Comparison of ENCODE assay signal across 20 cellular contexts in the genomic region with DNA sequence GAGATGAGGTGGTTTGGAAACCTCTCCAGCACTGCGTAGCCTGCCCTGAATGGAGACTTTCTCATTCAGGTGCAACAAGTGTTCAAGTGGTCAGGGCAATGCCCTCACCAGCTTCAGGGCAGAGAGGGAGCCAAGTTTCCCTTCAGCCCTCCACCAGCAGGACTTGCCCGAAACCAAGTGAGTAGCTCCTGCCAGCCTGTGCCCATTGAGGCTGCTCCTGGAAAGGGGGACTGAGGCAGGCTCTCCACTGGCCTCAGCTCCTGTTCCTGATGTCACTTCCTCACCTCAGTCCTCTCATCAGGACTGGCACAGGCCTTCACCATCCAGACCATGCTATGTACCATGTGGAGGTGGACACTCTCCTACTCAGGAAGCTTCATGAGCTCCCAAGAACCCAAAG.
DNase-seq lines count a peak whose midpoint lies in the region; ATAC-seq, FAIRE-seq and TF ChIP-seq lines count a peak whose summit lies in the region.
"Had no signal": no experiment of that assay in that cellular context is flagged by ENCODE, and none has a peak within 500 bp of the region (broad histone marks: within the 10 kb centered on the region; RNA-seq: fewer than 3 reads in every experiment).

No MANE protein-coding gene starts in this region.

- H3K27ac ChIP-seq in gastroesophageal sphincter = no peak overlapping the region
- H3K27ac ChIP-seq in neuronal stem cell (replicated peaks; ENCODE audit: low read length) = no peak overlapping the region
- no peak overlapping the region for H3K27ac ChIP-seq in small intestine (ENCODE audit: low read depth in 1 of 2, low read length in 1 of 2)
- no peak overlapping the region for H3K27ac ChIP-seq in lower lobe of right lung
- H3K27ac ChIP-seq: 22Rv1; A549; BLaER1 treated with 17β-estradiol and CSF1 and Interleukin-3, amounts not matched to agents 10 nM and 100 nM; C4-2B had no signal

- H2BK15ac ChIP-seq in neuronal stem cell (ENCODE audit: low read length) = peak overlapping the region; percentile 77

- H2AK5ac ChIP-seq in neuronal stem cell (ENCODE audit: low read depth, low read length) = peak overlapping the region; percentile 64

- no peaks in the 10 kb centered on the region for H3K79me1 ChIP-seq in neuronal stem cell (ENCODE audit: low read depth, low read length)

- no peak overlapping the region for H3K4me2 ChIP-seq in neuronal stem cell (ENCODE audit: insufficient read depth, low read length, poor library complexity, severe bottlenecking)
- H3K4me2 ChIP-seq: A549; BLaER1 treated with 17β-estradiol and CSF1 and Interleukin-3, amounts not matched to agents 10 nM and 100 nM had no signal

- no peak overlapping the region for H3K4ac ChIP-seq in neuronal stem cell (ENCODE audit: low read length)

- no peak overlapping the region for H3K9ac ChIP-seq in neuronal stem cell (ENCODE audit: low read depth, low read length, poor library complexity)
- H3K9ac ChIP-seq: BLaER1 treated with 17β-estradiol and CSF1 and Interleukin-3, amounts not matched to agents 10 nM and 100 nM had no signal

- TF ChIP-seq CTCF in gastroesophageal sphincter (IDR thresholded peaks at IDR 0.05) (no peak), lower lobe of right lung (IDR thresholded peaks at IDR 0.05) (no peak)

- H3K9me3 ChIP-seq in gastroesophageal sphincter (no peaks in the 10 kb centered on the region), neuronal stem cell (replicated peaks in 1 of 2; ENCODE audit: control insufficient read depth in 2 of 2, insufficient read depth in 1 of 2, low read depth in 1 of 2, low read length in 2 of 2) (no peaks in the 10 kb centered on the region), small intestine (ENCODE audit: control insufficient read depth, low read depth) (no peaks in the 10 kb centered on the region), lower lobe of right lung (no peaks in the 10 kb centered on the region)
- H3K9me3 ChIP-seq: A549; BLaER1 treated with 17β-estradiol and CSF1 and Interleukin-3, amounts not matched to agents 10 nM and 100 nM; Caco-2 had no signal

- H3K27me3 ChIP-seq in gastroesophageal sphincter = peaks cover 18% of the 10 kb centered on the region
- no peaks in the 10 kb centered on the region for H3K27me3 ChIP-seq in neuronal stem cell (ENCODE audit: control insufficient read depth in 3 of 3, insufficient read depth in 3 of 3, low read depth in 1 of 3, low read length in 3 of 3)
- H3K27me3 ChIP-seq in small intestine (ENCODE audit: control insufficient read depth in 2 of 2, insufficient read depth in 2 of 2, low read length in 2 of 2) = no peaks in the 10 kb centered on the region
- no peaks in the 10 kb centered on the region for H3K27me3 ChIP-seq in lower lobe of right lung (ENCODE audit: low read depth)
- H3K27me3 ChIP-seq: BLaER1 treated with 17β-estradiol and CSF1 and Interleukin-3, amounts not matched to agents 10 nM and 100 nM had no signal

- no peak overlapping the region for H2BK5ac ChIP-seq in neuronal stem cell (ENCODE audit: low read length)

- peak overlapping the region; percentile 42 for H2BK12ac ChIP-seq in neuronal stem cell (ENCODE audit: low read length)

- H3K4me3 ChIP-seq in gastroesophageal sphincter (no peak overlapping the region), neuronal stem cell (ENCODE audit: low read length in 2 of 2) (no peak overlapping the region), small intestine (ENCODE audit: low read depth in 1 of 2, low read length in 2 of 2) (no peak overlapping the region), lower lobe of right lung (no peak overlapping the region)
- H3K4me3 ChIP-seq: A549; BLaER1 treated with 17β-estradiol and CSF1 and Interleukin-3, amounts not matched to agents 10 nM and 100 nM had no signal

- H4K8ac ChIP-seq in neuronal stem cell (ENCODE audit: low read depth, low read length) = peak overlapping the region; percentile 43

- DNase-seq in Right ventricle myocardium inferior (ENCODE audit: missing footprints) (peak; percentile 42), left cardiac atrium (no peak), neuronal stem cell (ENCODE audit: low spot score) (no peak), small intestine (no peak), head of caudate nucleus (no peak), lower lobe of right lung (no peak)
- DNase-seq: AML-193; Caco-2; Calu3; CD4-positive, alpha-beta T cell; CD8-positive, alpha-beta T cell; GF-D8 had no signal

- WGBS in gastroesophageal sphincter (ENCODE audit: low coverage in 1 of 2), 2 donors = 100% methylated on average over 1 of the region's 2 CpGs
- WGBS in neuronal stem cell (ENCODE audit: extremely low coverage in 2 of 2, insufficient read length in 2 of 2, insufficient replicate concordance in 1 of 2), 2 donors = no CpG with 5 or more reads among the region's 2 CpGs
- WGBS in small intestine, 3 donors = 92 to 97% (median 92%) methylated on average over 2 of the region's 2 CpGs

- H3K23ac ChIP-seq in neuronal stem cell (ENCODE audit: low read depth, low read length, poor library complexity) = peak overlapping the region; percentile 16

- H2BK120ac ChIP-seq in neuronal stem cell (ENCODE audit: low read depth, low read length) = peak overlapping the region; percentile 56

- no peak for FAIRE-seq in small intestine (lab: Jason Lieb, UNC)
- FAIRE-seq: A549, D721Med, G401.6, GM12891 had no signal

- intact Hi-C loops in Right ventricle myocardium inferior (cut with DNase I) (no loop called here), left cardiac atrium (cut with DNase I) (no loop called here), head of caudate nucleus (cut with DNase I) (no loop called here), lower lobe of right lung (cut with DNase I) (no loop called here)

- TF ChIP-seq EP300 in gastroesophageal sphincter (IDR thresholded peaks at IDR 0.05) = no peak

- H2AFZ ChIP-seq in neuronal stem cell (ENCODE audit: low read length) = no peak overlapping the region

- H3K4me1 ChIP-seq in gastroesophageal sphincter = no peaks in the 10 kb centered on the region
- H3K4me1 ChIP-seq in neuronal stem cell (ENCODE audit: control insufficient read depth in 2 of 2, insufficient read depth in 1 of 2, low read depth in 1 of 2, low read length in 2 of 2) = peaks cover 0 to 10% of the 10 kb centered on the region in 2 donors
- no peaks in the 10 kb centered on the region for H3K4me1 ChIP-seq in small intestine (ENCODE audit: control insufficient read depth in 2 of 2, insufficient read depth in 1 of 2, low read depth in 1 of 2, low read length in 1 of 2)
- no peaks in the 10 kb centered on the region for H3K4me1 ChIP-seq in lower lobe of right lung
- H3K4me1 ChIP-seq: A549, Caco-2 had no signal

- TF ChIP-seq POLR2A in gastroesophageal sphincter (IDR thresholded peaks at IDR 0.05) = no peak

- ATAC-seq in Right ventricle myocardium inferior (no peak), left cardiac atrium (no peak), gastroesophageal sphincter (peak; percentile 6), lower lobe of right lung (no peak)
- ATAC-seq: A549; CD8-positive, alpha-beta T cell had no signal

- H3K36me3 ChIP-seq in gastroesophageal sphincter (no peaks in the 10 kb centered on the region), neuronal stem cell (replicated peaks in 1 of 2; ENCODE audit: control insufficient read depth in 2 of 2, insufficient read depth in 2 of 2, low read length in 2 of 2) (no peaks in the 10 kb centered on the region), small intestine (ENCODE audit: control insufficient read depth in 2 of 2, insufficient read depth in 2 of 2, low read length in 2 of 2) (no peaks in the 10 kb centered on the region), lower lobe of right lung (no peaks in the 10 kb centered on the region)
- H3K36me3 ChIP-seq: BLaER1 treated with 17β-estradiol and CSF1 and Interleukin-3, amounts not matched to agents 10 nM and 100 nM had no signal

- peak overlapping the region; percentile 35 for H4K91ac ChIP-seq in neuronal stem cell (ENCODE audit: low read depth, low read length, poor library complexity)

- H3K14ac ChIP-seq in neuronal stem cell (ENCODE audit: low read length) = no peak overlapping the region

- peak overlapping the region; percentile 80 for H3K18ac ChIP-seq in neuronal stem cell (ENCODE audit: low read length)
